8 cellular contexts compared by ENCODE assay signal in the genomic region with DNA sequence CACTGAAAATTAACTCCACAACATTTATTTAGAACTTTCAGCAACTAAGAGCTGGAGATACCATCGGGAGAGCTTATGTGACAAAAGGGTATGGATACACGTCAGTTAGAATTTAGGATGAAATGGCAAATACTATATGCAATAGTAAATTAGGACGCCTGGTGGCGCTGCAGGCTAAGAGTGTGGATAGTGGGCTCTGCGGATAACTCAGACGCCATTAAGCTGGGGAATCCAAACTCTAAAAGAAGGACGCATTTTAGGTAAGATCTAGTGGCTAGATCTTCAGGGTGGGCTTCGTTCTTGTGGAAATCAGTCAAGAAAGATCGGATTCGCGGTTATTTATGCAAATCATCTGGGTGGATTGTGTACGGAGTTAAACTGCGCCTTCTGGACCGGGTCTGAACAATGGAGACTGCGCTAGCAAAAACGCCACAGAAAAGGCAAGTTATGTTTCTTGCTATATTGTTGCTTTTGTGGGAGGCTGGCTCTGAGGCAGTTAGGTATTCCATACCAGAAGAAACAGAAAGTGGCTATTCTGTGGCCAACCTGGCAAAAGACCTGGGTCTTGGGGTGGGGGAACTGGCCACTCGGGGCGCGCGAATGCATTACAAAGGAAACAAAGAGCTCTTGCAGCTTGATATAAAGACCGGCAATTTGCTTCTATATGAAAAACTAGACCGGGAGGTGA. TPM values are rescaled to one million over a fixed set of nuclear protein-coding genes. Genes with fewer than 3 reads are reported as not detected.
DNase-seq lines count a peak whose midpoint lies in the region; ATAC-seq and TF ChIP-seq lines count a peak whose summit lies in the region.

Gene PCDHB5 (plus strand): TSS at position 177 of the 688 bp plus-strand sequence. CDS start 229 bp downstream, at position 406.

- H3K4me3 Mint-ChIP-seq in nephron progenitor cell: peak within 1 kb of the TSS; percentile 88

- no peak for ATAC-seq in HG03521 (IDR thresholded peaks at IDR 0.05; ENCODE audit: unreplicated experiment)

- peak within 1 kb of the TSS; percentile 85 for H3K27ac Mint-ChIP-seq in nephron progenitor cell

- peaks cover 87% of the 10 kb centered on the region for H3K36me3 Mint-ChIP-seq in nephron progenitor cell (ENCODE audit: low read depth)

- DNase-seq in DMS 273 (lab: John Stamatoyannopoulos, UW; ENCODE audit: unreplicated experiment) (peak; percentile 33), DMS 273 treated with DMSO at 0.1 percent for 48 hours (lab: John Stamatoyannopoulos, UW) (no peak), NCI-H460 (ENCODE audit: extremely low read depth, low read depth) (peak; percentile 9), dermis blood vessel endothelial cell (peak; percentile 48), nephron progenitor cell (peak; percentile 14), MV-4-11 (lab: John Stamatoyannopoulos, UW) (no peak), DMS153 treated with DMSO at 0.1 percent for 48 hours (lab: John Stamatoyannopoulos, UW; ENCODE audit: unreplicated experiment) (no peak)

- no peak for TF ChIP-seq CTCF in nephron progenitor cell (IDR thresholded peaks at IDR 0.05)

- H3K4me1 Mint-ChIP-seq in nephron progenitor cell: no peaks in the 10 kb centered on the region

- peaks cover 92% of the 10 kb centered on the region for H3K9me3 Mint-ChIP-seq in nephron progenitor cell

- peaks cover 3% of the 10 kb centered on the region for H3K27me3 Mint-ChIP-seq in nephron progenitor cell (ENCODE audit: low read depth, poor library complexity)

RNA-seq across cellular contexts. Expression of gene PCDHB5, which starts in this region (rescaled TPM):
- total RNA-seq in NCI-H460 (2014; rRNA removed; shearing (Covaris generic)): 0.07 TPM in 1 of 2 replicates, not detected in the other
- 0.38 TPM in 1 of 2 replicates, not detected in the other for polyA plus RNA-seq in NCI-H460 (2014; cell fraction: nucleus; rRNA removed)
- 1.2 and 1.7 TPM in 2 replicates for total RNA-seq in dermis blood vessel endothelial cell

Comparison
In these comparisons a context has a peak if more than half of its experiments do, and no peak if none do; other contexts are left out.
1. DNase-seq: peak in DMS 273 (single experiment), dermis blood vessel endothelial cell (single experiment) and nephron progenitor cell (single experiment); none in DMS 273 treated with DMSO at 0.1 percent for 48 hours (single experiment), MV-4-11 (single experiment) and DMS153 treated with DMSO at 0.1 percent for 48 hours (single experiment).
2. Peak in DNase-seq in NCI-H460; RNA of the gene not detected or under 1 TPM.